ENCODE assay signal across 9 cellular contexts in genomic region chr19:13840751-13841338, GRCh38. TPM values are rescaled to one million over a fixed set of nuclear protein-coding genes. Genes with fewer than 3 reads are reported as not detected.
DNase-seq lines count a peak whose midpoint lies in the region; ATAC-seq, FAIRE-seq and TF ChIP-seq lines count a peak whose summit lies in the region.
"Had no signal": no experiment of that assay in that cellular context is flagged by ENCODE, and none has a peak within 500 bp of the region (broad histone marks: within the 10 kb centered on the region; RNA-seq: fewer than 3 reads in every experiment).

No MANE protein-coding gene starts in this region.

- H3K36me3 Mint-ChIP-seq in activated CD4-positive, alpha-beta T cell treated with anti-CD3 and anti-CD28 coated beads, Interleukin-2, amount 10 ng/mL, durations not matched to agents 7 days and 5 days (ENCODE audit: low read depth): peaks cover 42% of the 10 kb centered on the region

- peak overlapping the region; percentile 88 to 98 (median 90) for H3K27ac ChIP-seq in adrenal gland
- no peak overlapping the region for H3K27ac ChIP-seq in HepG2 (ENCODE audit: extremely low read length, insufficient read depth, low read length)
- H3K27ac ChIP-seq in testis: peak overlapping the region; percentile 95 to 99
- H3K27ac ChIP-seq: C4-2B had no signal

- 43 to 56% (median 51%) methylated on average over 13 to 20 of the region's 20 CpGs for whole genome bisulfite sequencing in adrenal gland, 4 donors
- 91% methylated on average over 19 of the region's 20 CpGs for WGBS in HepG2 (ENCODE audit: low lambda C conversion rate)
- WGBS in testis, 2 donors: 51 to 56% methylated on average over 13 to 20 of the region's 20 CpGs

- H3K36me3 ChIP-seq in adrenal gland (replicated peaks in 1 of 2): peaks cover 0 to 7% of the 10 kb centered on the region in 2 donors
- no peaks in the 10 kb centered on the region; a peak in 2 of 5 replicates for H3K36me3 ChIP-seq in HepG2 (replicated peaks in 1 of 2; ENCODE audit: control insufficient read depth in 1 of 2, insufficient read depth in 2 of 2, low read length in 2 of 2)
- H3K36me3 ChIP-seq in testis (ENCODE audit: low read depth, missing control alignments): no peaks in the 10 kb centered on the region

- H3K4me2 ChIP-seq in HepG2 (ENCODE audit: low read depth, low read length): peak overlapping the region; percentile 92

- peak overlapping the region; percentile 94 for H3K4me3 Mint-ChIP-seq in activated CD4-positive, alpha-beta T cell treated with anti-CD3 and anti-CD28 coated beads, Interleukin-2, amount 10 ng/mL, durations not matched to agents 7 days and 5 days

- peaks cover 29 to 60% of the 10 kb centered on the region in 2 donors for H3K4me1 ChIP-seq in adrenal gland (replicated peaks in 1 of 2)
- H3K4me1 ChIP-seq in HepG2 (ENCODE audit: insufficient read depth, low read length): peaks cover 64% of the 10 kb centered on the region
- peaks cover 20% of the 10 kb centered on the region for H3K4me1 ChIP-seq in testis

- H3K27me3 ChIP-seq in adrenal gland (no peaks in the 10 kb centered on the region), HepG2 (ENCODE audit: control insufficient read depth in 1 of 2, insufficient read depth in 2 of 2, low read length in 2 of 2) (no peaks in the 10 kb centered on the region), testis (no peaks in the 10 kb centered on the region)

- FAIRE-seq in HepG2 (lab: Jason Lieb, UNC): no peak

- TF ChIP-seq CTCF in adrenal gland (IDR thresholded peaks at IDR 0.05) (no peak), HepG2 (CRISPR knock-in tag; IDR thresholded peaks at IDR 0.05) (no peak), testis (IDR thresholded peaks at IDR 0.05) (no peak)

- ATAC-seq in HepG2: no peak

- H2AFZ ChIP-seq in HepG2 (ENCODE audit: low read length): no peak overlapping the region

- in situ Hi-C loops in HepG2 (cut with HindIII; ENCODE audit: extremely low pct_ligation_motif_present, low pct_unique_long_range_greater_than_20kb): no loop called here

- peaks cover 60% of the 10 kb centered on the region for H3K4me1 Mint-ChIP-seq in activated CD4-positive, alpha-beta T cell treated with anti-CD3 and anti-CD28 coated beads, Interleukin-2, amount 10 ng/mL, durations not matched to agents 7 days and 5 days

- peaks cover 25% of the 10 kb centered on the region for H3K79me2 ChIP-seq in HepG2 (ENCODE audit: insufficient read depth, low read length)

- H3K9me3 ChIP-seq in adrenal gland (replicated peaks in 1 of 3) (no peaks in the 10 kb centered on the region), HepG2 (ENCODE audit: low read length) (no peaks in the 10 kb centered on the region), testis (no peaks in the 10 kb centered on the region)

- H3K27ac Mint-ChIP-seq in activated CD4-positive, alpha-beta T cell treated with anti-CD3 and anti-CD28 coated beads, Interleukin-2, amount 10 ng/mL, durations not matched to agents 7 days and 5 days: peak overlapping the region; percentile 90

- TF ChIP-seq EP300 in HepG2 (IDR thresholded peaks at IDR 0.05; ENCODE audit: low read depth in 2 of 2, low read length in 2 of 2) (no peak), HepG2 (CRISPR knock-in tag; IDR thresholded peaks at IDR 0.05; ENCODE audit: borderline replicate concordance) (no peak)

- POLR2A ChIA-PET in activated CD4-positive, alpha-beta T cell treated with anti-CD3 and anti-CD28 coated beads, Interleukin-2, amount 10 ng/mL, durations not matched to agents 7 days and 5 days (lab: Charles Lee): no interaction called here
- POLR2A ChIA-PET in HepG2 (lab: Yijun Ruan, JAX): interaction anchor here (0.6 to 1.1 kb wide), 3 partner anchors 10 to 152 kb away, joined by 3 to 4 read pairs (median 3); no protein-coding TSS in a partner anchor

- no peak for DNase-seq in activated CD4-positive, alpha-beta T cell treated with anti-CD3 and anti-CD28 coated beads, Interleukin-2, amount 10 ng/mL, durations not matched to agents 7 days and 5 days
- DNase-seq in activated CD4-positive, alpha-beta T cell treated with anti-CD3 and anti-CD28 coated beads, Interleukin-2, amount 50 U/mL, for 1 hour: no peak
- no peak for DNase-seq in adrenal gland
- DNase-seq in HepG2 (ENCODE audit: low spot score): no peak
- DNase-seq in testis: no peak
- DNase-seq in T1000 (lab: John Stamatoyannopoulos, UW): no peak
- DNase-seq in ureter (ENCODE audit: low spot score): no peak
- no peak for DNase-seq in NAMALWA (ENCODE audit: low spot score)

- no peak for TF ChIP-seq POLR2A in adrenal gland (IDR thresholded peaks at IDR 0.05)
- TF ChIP-seq POLR2A in HepG2 (IDR thresholded peaks at IDR 0.05; ENCODE audit: insufficient read depth in 1 of 2, low read depth in 2 of 2, low read length in 2 of 2): no peak
- no peak for TF ChIP-seq POLR2A in testis (IDR thresholded peaks at IDR 0.05)

- intact Hi-C loops in adrenal gland (cut with DNase I) (no loop called here), HepG2 (cut with micrococcal nuclease; ENCODE audit: unreplicated experiment) (no loop called here), testis (cut with DNase I; ENCODE audit: low total_unique reads) (loop anchor here (5.0 kb wide), 1 partner anchor 49 kb away; no protein-coding TSS in a partner anchor)

- no TSS peak for BruUV-seq in HepG2 (replicated peaks; lab: Mats Ljungman, UMichigan)

- TF ChIP-seq RAD21 in HepG2 (CRISPR knock-in tag; IDR thresholded peaks at IDR 0.05): no peak

- H3K9ac ChIP-seq in HepG2 (ENCODE audit: insufficient read depth, low read depth, low read length): peak overlapping the region; percentile 96

- H3K27me3 Mint-ChIP-seq in activated CD4-positive, alpha-beta T cell treated with anti-CD3 and anti-CD28 coated beads, Interleukin-2, amount 10 ng/mL, durations not matched to agents 7 days and 5 days: no peaks in the 10 kb centered on the region

- no peaks in the 10 kb centered on the region for H4K20me1 ChIP-seq in HepG2 (ENCODE audit: insufficient read depth, low read length)

- CTCF ChIA-PET in activated CD4-positive, alpha-beta T cell treated with anti-CD3 and anti-CD28 coated beads, Interleukin-2, amount 10 ng/mL, durations not matched to agents 7 days and 5 days (lab: Charles Lee): interaction anchor here (1.2 to 1.6 kb wide), 3 partner anchors 21 to 57 kb away, joined by 3 to 4 read pairs (median 3); no protein-coding TSS in a partner anchor
- CTCF ChIA-PET in HepG2 (lab: Yijun Ruan, JAX; ENCODE audit: low intra/inter-chr PET ratio, low total read pairs): no interaction called here

- H3K4me3 ChIP-seq in adrenal gland (peak overlapping the region in 3 of 4 donors; percentile 40 to 98 (median 96)), HepG2 (replicated peaks in 1 of 3; ENCODE audit: insufficient read depth in 1 of 3, low read depth in 2 of 3, low read length in 3 of 3) (peak overlapping the region; percentile 61 to 90 (median 85); a peak in 4 of 6 replicates), testis (peak overlapping the region; percentile 86 to 88)

- no peaks in the 10 kb centered on the region for H3K9me3 Mint-ChIP-seq in activated CD4-positive, alpha-beta T cell treated with anti-CD3 and anti-CD28 coated beads, Interleukin-2, amount 10 ng/mL, durations not matched to agents 7 days and 5 days

RNA-seq across cellular contexts. Expression of gene NANOS3, which starts 36.1 kb away (rescaled TPM):
- under 1 TPM in 1 of 2 experiments, not detected in 1; 0.48 TPM for total RNA-seq in activated CD4-positive, alpha-beta T cell treated with anti-CD3 and anti-CD28 coated beads, Interleukin-2, amount 10 ng/mL, durations not matched to agents 7 days and 5 days
- total RNA-seq in adrenal gland (1 to 10 TPM in 1 of 8 donors, not detected in 7; 1.9 TPM), HepG2 (2016; rRNA removed; fragmentation: Illumina TruSeq; extraction: Trizol) (not detected in 2 replicates), testis (10 to 100 TPM; 14.5 to 18.6 TPM), ureter (not detected)
- polyA plus RNA-seq in adrenal gland (1 to 10 TPM in 1 of 3 donors, under 1 TPM in 1, not detected in 1; 0.71 to 1.9 TPM), HepG2 (2011; rRNA removed) (0.21 TPM in 1 of 2 replicates, not detected in the other), testis (ENCODE audit: insufficient read depth, low read depth, low replicate concordance) (9.3 TPM)
- total RNA-seq in HepG2 (2016; cell fraction: cytosol; rRNA removed; fragmentation: Illumina TruSeq; extraction: Trizol; ENCODE audit: low read depth): not detected in 2 replicates
- total RNA-seq in HepG2 (2016; cell fraction: insoluble cytoplasmic fraction; rRNA removed; fragmentation: Illumina TruSeq; extraction: Trizol): not detected in 2 replicates
- total RNA-seq in HepG2 (2016; cell fraction: membrane; rRNA removed; fragmentation: Illumina TruSeq; extraction: Trizol): not detected in 2 replicates
- total RNA-seq in HepG2 (2016; cell fraction: nucleus; rRNA removed; fragmentation: Illumina TruSeq; extraction: Trizol): not detected in 2 replicates
- not detected in 2 replicates for polyA plus RNA-seq in HepG2 (2011; cell fraction: cytosol; rRNA removed)
- 1.1 and 1.8 TPM in 2 replicates for polyA plus RNA-seq in HepG2 (2011; cell fraction: nucleus; rRNA removed)
- polyA plus RNA-seq in HepG2 (2012): 1.1 TPM in 1 of 2 replicates, not detected in the other
- polyA plus RNA-seq in HepG2 (2016; cell fraction: cytosol; fragmentation: Illumina TruSeq; extraction: Trizol; ENCODE audit: low read depth): not detected in 2 replicates
- polyA plus RNA-seq in HepG2 (2016; cell fraction: insoluble cytoplasmic fraction; fragmentation: Illumina TruSeq; extraction: Trizol; ENCODE audit: low read depth): not detected in 2 replicates
- polyA plus RNA-seq in HepG2 (2016; cell fraction: membrane; fragmentation: Illumina TruSeq; extraction: Trizol; ENCODE audit: low read depth): not detected in 2 replicates
- not detected in 2 replicates for polyA plus RNA-seq in HepG2 (2016; cell fraction: nucleus; fragmentation: Illumina TruSeq; extraction: Trizol; ENCODE audit: insufficient read depth, low read depth)
- not detected in 2 replicates for polyA minus RNA-seq in HepG2 (2011; rRNA and poly(A)+ RNA removed; ENCODE audit: low replicate concordance)
- not detected in 2 replicates for polyA minus RNA-seq in HepG2 (2011; cell fraction: cytosol; rRNA and poly(A)+ RNA removed)
- polyA minus RNA-seq in HepG2 (2011; cell fraction: nucleus; rRNA and poly(A)+ RNA removed): not detected in 2 replicates

RNA-seq across cellular contexts. Expression of gene ZSWIM4, which starts 45.6 kb away (rescaled TPM):
- 1 to 10 TPM; 6.0 to 6.2 TPM for total RNA-seq in activated CD4-positive, alpha-beta T cell treated with anti-CD3 and anti-CD28 coated beads, Interleukin-2, amount 10 ng/mL, durations not matched to agents 7 days and 5 days
- total RNA-seq in adrenal gland (10 to 100 TPM in 4 of 8 donors, 1 to 10 TPM in 4; 5.8 to 15.4 (median 10.2) TPM), HepG2 (2016; rRNA removed; fragmentation: Illumina TruSeq; extraction: Trizol) (0.27 and 0.33 TPM in 2 replicates), testis (10 to 100 TPM in 1 of 2 donors, 1 to 10 TPM in 1; 4.7 to 10.0 TPM), ureter (8.1 TPM)
- polyA plus RNA-seq in adrenal gland (1 to 10 TPM; 1.7 to 6.4 (median 3.2) TPM), HepG2 (2011; rRNA removed) (0.86 and 1.8 TPM in 2 replicates), testis (ENCODE audit: insufficient read depth, low read depth, low replicate concordance) (3.4 TPM)
- 0.10 and 0.35 TPM in 2 replicates for total RNA-seq in HepG2 (2016; cell fraction: cytosol; rRNA removed; fragmentation: Illumina TruSeq; extraction: Trizol; ENCODE audit: low read depth)
- 0.22 and 0.28 TPM in 2 replicates for total RNA-seq in HepG2 (2016; cell fraction: insoluble cytoplasmic fraction; rRNA removed; fragmentation: Illumina TruSeq; extraction: Trizol)
- total RNA-seq in HepG2 (2016; cell fraction: membrane; rRNA removed; fragmentation: Illumina TruSeq; extraction: Trizol): 0.09 and 0.14 TPM in 2 replicates
- 0.28 and 0.37 TPM in 2 replicates for total RNA-seq in HepG2 (2016; cell fraction: nucleus; rRNA removed; fragmentation: Illumina TruSeq; extraction: Trizol)
- 0.91 and 1.2 TPM in 2 replicates for polyA plus RNA-seq in HepG2 (2011; cell fraction: cytosol; rRNA removed)
- 3.4 and 3.5 TPM in 2 replicates for polyA plus RNA-seq in HepG2 (2011; cell fraction: nucleus; rRNA removed)
- 1.5 and 2.1 TPM in 2 replicates for polyA plus RNA-seq in HepG2 (2012)
- 0.02 TPM in 1 of 2 replicates, not detected in the other for polyA plus RNA-seq in HepG2 (2016; cell fraction: cytosol; fragmentation: Illumina TruSeq; extraction: Trizol; ENCODE audit: low read depth)
- 0.38 and 0.45 TPM in 2 replicates for polyA plus RNA-seq in HepG2 (2016; cell fraction: insoluble cytoplasmic fraction; fragmentation: Illumina TruSeq; extraction: Trizol; ENCODE audit: low read depth)
- polyA plus RNA-seq in HepG2 (2016; cell fraction: membrane; fragmentation: Illumina TruSeq; extraction: Trizol; ENCODE audit: low read depth): 0.14 and 0.20 TPM in 2 replicates
- 0.48 and 0.55 TPM in 2 replicates for polyA plus RNA-seq in HepG2 (2016; cell fraction: nucleus; fragmentation: Illumina TruSeq; extraction: Trizol; ENCODE audit: insufficient read depth, low read depth)
- 1.7 and 5.3 TPM in 2 replicates for polyA minus RNA-seq in HepG2 (2011; rRNA and poly(A)+ RNA removed; ENCODE audit: low replicate concordance)
- polyA minus RNA-seq in HepG2 (2011; cell fraction: cytosol; rRNA and poly(A)+ RNA removed): 2.5 and 2.7 TPM in 2 replicates
- 2.1 and 2.4 TPM in 2 replicates for polyA minus RNA-seq in HepG2 (2011; cell fraction: nucleus; rRNA and poly(A)+ RNA removed)

Comparison
In these comparisons a context has a peak if more than half of its experiments do, and no peak if none do; other contexts are left out.
1. RNA of gene NANOS3, which starts 36.1 kb away (total RNA-seq): 14.5 to 18.6 TPM in testis; 0.48 TPM in activated CD4-positive, alpha-beta T cell treated with anti-CD3 and anti-CD28 coated beads, Interleukin-2, amount 10 ng/mL, durations not matched to agents 7 days and 5 days, 1.9 TPM in adrenal gland, not detected in ureter (single experiment) and not detected in HepG2; every median in the first group is over 4 times any median in the second.
2. Peak in every context shown above with its lines, with median percentiles within 50 percentile points of each other: H3K4me3 ChIP-seq.